ENCODE assay signal across 21 cellular contexts in the genomic region with DNA sequence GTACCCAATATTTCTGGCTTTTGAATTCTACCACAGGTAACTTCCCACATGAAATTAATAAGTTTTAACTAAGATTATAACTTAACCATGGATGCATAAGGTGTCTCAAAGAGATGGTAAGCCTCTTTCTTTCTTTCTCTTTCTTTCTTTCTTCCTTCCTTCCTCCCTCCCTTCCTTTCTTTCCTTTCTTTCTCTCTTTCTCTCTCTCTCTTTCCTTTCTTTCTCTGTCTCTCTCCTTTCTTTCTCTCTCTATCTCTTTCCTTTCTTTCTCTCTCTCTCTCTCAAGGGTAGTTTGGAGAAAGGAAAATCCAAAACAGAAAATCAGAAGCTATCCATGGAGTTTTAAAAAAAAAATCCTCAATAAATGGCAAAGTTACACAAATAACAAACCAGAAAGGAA. TPM values are rescaled to one million over a fixed set of nuclear protein-coding genes. Genes with fewer than 3 reads are reported as not detected.
DNase-seq lines count a peak whose midpoint lies in the region; ATAC-seq, FAIRE-seq and TF ChIP-seq lines count a peak whose summit lies in the region.
"Had no signal": no experiment of that assay in that cellular context is flagged by ENCODE, and none has a peak within 500 bp of the region (broad histone marks: within the 10 kb centered on the region; RNA-seq: fewer than 3 reads in every experiment).

No MANE protein-coding gene starts in this region.

- no peaks in the 10 kb centered on the region for H3K36me3 Mint-ChIP-seq in activated naive CD4-positive, alpha-beta T cell treated with anti-CD3 and anti-CD28 coated beads, Interleukin-2, amount 10 ng/mL, durations not matched to agents 7 days and 5 days
- no peaks in the 10 kb centered on the region for H3K36me3 Mint-ChIP-seq in activated naive CD4-positive, alpha-beta T cell treated with anti-CD3 and anti-CD28 coated beads for 36 hours (ENCODE audit: low read depth)
- H3K36me3 Mint-ChIP-seq in stimulated activated effector memory CD8-positive, alpha-beta T cell treated with anti-CD3 and anti-CD28 coated beads, Interleukin-12 subunit alpha, Interleukin-12 subunit beta, amount 100 ng/mL, for 72 hours, result no peaks in the 10 kb centered on the region
- H3K36me3 Mint-ChIP-seq in mesothelial cell of epicardium, result no peaks in the 10 kb centered on the region
- H3K36me3 Mint-ChIP-seq: CD8-positive, alpha-beta T cell had no signal

- H3K4me2 ChIP-seq in K562 (ENCODE audit: insufficient read depth, low read length), result no peak overlapping the region
- H3K4me2 ChIP-seq: A549; BLaER1 treated with 17β-estradiol and CSF1 and Interleukin-3, amounts not matched to agents 10 nM and 100 nM had no signal

- no peaks in the 10 kb centered on the region for H3K9me3 Mint-ChIP-seq in activated naive CD4-positive, alpha-beta T cell treated with anti-CD3 and anti-CD28 coated beads, Interleukin-2, amount 10 ng/mL, durations not matched to agents 7 days and 5 days
- no peaks in the 10 kb centered on the region for H3K9me3 Mint-ChIP-seq in activated naive CD4-positive, alpha-beta T cell treated with anti-CD3 and anti-CD28 coated beads for 36 hours
- no peaks in the 10 kb centered on the region for H3K9me3 Mint-ChIP-seq in stimulated activated effector memory CD8-positive, alpha-beta T cell treated with anti-CD3 and anti-CD28 coated beads, Interleukin-12 subunit alpha, Interleukin-12 subunit beta, amount 100 ng/mL, for 72 hours
- H3K9me3 Mint-ChIP-seq in mesothelial cell of epicardium, result no peaks in the 10 kb centered on the region
- H3K9me3 Mint-ChIP-seq: CD4-positive, alpha-beta T cell; CD8-positive, alpha-beta T cell had no signal

- H3K4me3 Mint-ChIP-seq in activated naive CD4-positive, alpha-beta T cell treated with anti-CD3 and anti-CD28 coated beads, Interleukin-2, amount 10 ng/mL, durations not matched to agents 7 days and 5 days, result no peak overlapping the region
- H3K4me3 Mint-ChIP-seq in activated naive CD4-positive, alpha-beta T cell treated with anti-CD3 and anti-CD28 coated beads for 36 hours, result no peak overlapping the region
- H3K4me3 Mint-ChIP-seq in stimulated activated effector memory CD8-positive, alpha-beta T cell treated with anti-CD3 and anti-CD28 coated beads, Interleukin-12 subunit alpha, Interleukin-12 subunit beta, amount 100 ng/mL, for 72 hours, result no peak overlapping the region
- H3K4me3 Mint-ChIP-seq in mesothelial cell of epicardium, result no peak overlapping the region
- H3K4me3 Mint-ChIP-seq: B cell; CD4-positive, alpha-beta T cell; CD8-positive, alpha-beta T cell had no signal

- H3K9me1 ChIP-seq in K562 (ENCODE audit: control insufficient read depth, insufficient read depth, low read length), result no peaks in the 10 kb centered on the region

- no peak for TF ChIP-seq CTCF in K562 (IDR thresholded peaks at IDR 0.05 in 2 of 3, conservative IDR thresholded peaks at IDR 0.05 in 1 of 3; ENCODE audit: insufficient read depth in 2 of 3, low read depth in 1 of 3, low read length in 3 of 3)
- TF ChIP-seq CTCF in mesothelial cell of epicardium (IDR thresholded peaks at IDR 0.05; ENCODE audit: unreplicated experiment), result no peak

- no peaks in the 10 kb centered on the region for H4K20me1 ChIP-seq in K562 (replicated peaks; ENCODE audit: control insufficient read depth, insufficient read depth, low read length)
- H4K20me1 ChIP-seq: BLaER1 treated with 17β-estradiol and CSF1 and Interleukin-3, amounts not matched to agents 10 nM and 100 nM had no signal

- H3K27me3 Mint-ChIP-seq in activated naive CD4-positive, alpha-beta T cell treated with anti-CD3 and anti-CD28 coated beads, Interleukin-2, amount 10 ng/mL, durations not matched to agents 7 days and 5 days, result peaks cover 9% of the 10 kb centered on the region
- no peaks in the 10 kb centered on the region for H3K27me3 Mint-ChIP-seq in activated naive CD4-positive, alpha-beta T cell treated with anti-CD3 and anti-CD28 coated beads for 36 hours (ENCODE audit: low read depth)
- peaks cover 13% of the 10 kb centered on the region for H3K27me3 Mint-ChIP-seq in mesothelial cell of epicardium (ENCODE audit: low read depth)
- H3K27me3 Mint-ChIP-seq: B cell had no signal

- ATAC-seq in K562, result no peak
- no peak for ATAC-seq in stimulated activated effector memory CD8-positive, alpha-beta T cell treated with anti-CD3 and anti-CD28 coated beads, Interleukin-12 subunit alpha, Interleukin-12 subunit beta, amount 100 ng/mL, for 72 hours
- ATAC-seq: A549; CD8-positive, alpha-beta T cell had no signal

- no peaks in the 10 kb centered on the region for H3K4me1 Mint-ChIP-seq in activated naive CD4-positive, alpha-beta T cell treated with anti-CD3 and anti-CD28 coated beads, Interleukin-2, amount 10 ng/mL, durations not matched to agents 7 days and 5 days
- H3K4me1 Mint-ChIP-seq in activated naive CD4-positive, alpha-beta T cell treated with anti-CD3 and anti-CD28 coated beads for 36 hours (ENCODE audit: low read depth), result peaks cover 4% of the 10 kb centered on the region
- H3K4me1 Mint-ChIP-seq in stimulated activated effector memory CD8-positive, alpha-beta T cell treated with anti-CD3 and anti-CD28 coated beads, Interleukin-12 subunit alpha, Interleukin-12 subunit beta, amount 100 ng/mL, for 72 hours, result no peaks in the 10 kb centered on the region
- no peaks in the 10 kb centered on the region for H3K4me1 Mint-ChIP-seq in mesothelial cell of epicardium

- no TSS peak for BruUV-seq in K562 (replicated peaks; lab: Mats Ljungman, UMichigan)

- no peak for TF ChIP-seq EP300 in K562 (IDR thresholded peaks at IDR 0.05; ENCODE audit: low read length)

- intact Hi-C loops in activated naive CD4-positive, alpha-beta T cell treated with anti-CD3 and anti-CD28 coated beads for 36 hours (cut with micrococcal nuclease), result no loop called here
- intact Hi-C loops in K562 (cut with micrococcal nuclease), result no loop called here

- no peak overlapping the region for H3K4me3 ChIP-seq in K562
- H3K4me3 ChIP-seq: A549; BLaER1 treated with 17β-estradiol and CSF1 and Interleukin-3, amounts not matched to agents 10 nM and 100 nM had no signal

- H3K27ac Mint-ChIP-seq in activated naive CD4-positive, alpha-beta T cell treated with anti-CD3 and anti-CD28 coated beads, Interleukin-2, amount 10 ng/mL, durations not matched to agents 7 days and 5 days, result peak overlapping the region; percentile 17
- no peak overlapping the region for H3K27ac Mint-ChIP-seq in activated naive CD4-positive, alpha-beta T cell treated with anti-CD3 and anti-CD28 coated beads for 36 hours
- H3K27ac Mint-ChIP-seq in stimulated activated effector memory CD8-positive, alpha-beta T cell treated with anti-CD3 and anti-CD28 coated beads, Interleukin-12 subunit alpha, Interleukin-12 subunit beta, amount 100 ng/mL, for 72 hours, result peak overlapping the region; percentile 41
- H3K27ac Mint-ChIP-seq in mesothelial cell of epicardium, result no peak overlapping the region
- H3K27ac Mint-ChIP-seq: B cell; CD4-positive, alpha-beta T cell; CD8-positive, alpha-beta T cell had no signal

- peak overlapping the region; percentile 64 for H2AFZ ChIP-seq in K562 (ENCODE audit: low read depth, low read length)

- in situ Hi-C loops in K562 (cut with MboI), result no loop called here

- no peaks in the 10 kb centered on the region for H3K79me2 ChIP-seq in K562 (ENCODE audit: control insufficient read depth, insufficient read depth, low read length)

- no peak overlapping the region for H3K9ac ChIP-seq in K562 (ENCODE audit: insufficient read depth in 1 of 2, low read depth in 2 of 2, low read length in 2 of 2)
- H3K9ac ChIP-seq: BLaER1 treated with 17β-estradiol and CSF1 and Interleukin-3, amounts not matched to agents 10 nM and 100 nM had no signal

- POLR2A ChIA-PET in K562 (lab: Yijun Ruan, JAX), result interaction anchor here (0.8 to 1.7 kb wide), 3 partner anchors 10 to 1727 kb away, joined by 3 to 5 read pairs (median 4); a partner anchor contains a TSS

- no peak for FAIRE-seq in K562 (lab: Jason Lieb, UNC)
- FAIRE-seq: A549, D721Med, G401.6, GM12891, GM19239 had no signal

- no peak for DNase-seq in activated naive CD4-positive, alpha-beta T cell treated with anti-CD3 and anti-CD28 coated beads, Interleukin-2, amount 10 ng/mL, durations not matched to agents 7 days and 5 days
- DNase-seq in activated naive CD4-positive, alpha-beta T cell treated with anti-CD3 and anti-CD28 coated beads for 36 hours, result no peak
- DNase-seq in K562 (ENCODE audit: extremely low read depth in 1 of 4, low spot score in 3 of 4), result no peak
- DNase-seq in stimulated activated effector memory CD8-positive, alpha-beta T cell treated with anti-CD3 and anti-CD28 coated beads, Interleukin-12 subunit alpha, Interleukin-12 subunit beta, amount 100 ng/mL, for 72 hours (ENCODE audit: low spot score in 2 of 2), result no peak
- DNase-seq in mesothelial cell of epicardium (ENCODE audit: low spot score in 2 of 2, unreplicated experiment in 2 of 2), result no peak
- DNase-seq in iPS-NIHi11 (ENCODE audit: low spot score), result no peak
- DNase-seq: AML-193; Caco-2; Calu3; CD4-positive, alpha-beta T cell; CD8-positive, alpha-beta T cell; DMS79 treated with DMSO at 0.1 percent for 48 hours had no signal

- CTCF ChIA-PET in activated naive CD4-positive, alpha-beta T cell treated with anti-CD3 and anti-CD28 coated beads, Interleukin-2, amount 10 ng/mL, durations not matched to agents 7 days and 5 days (lab: Charles Lee), result interaction anchor here (0.6 kb wide), 1 partner anchor 25 kb away, joined by 3 read pairs; no protein-coding TSS in a partner anchor
- CTCF ChIA-PET in activated naive CD4-positive, alpha-beta T cell treated with anti-CD3 and anti-CD28 coated beads for 36 hours (lab: Charles Lee), result interaction anchor here (0.6 to 1.6 kb wide), 2 partner anchors 128 to 136 kb away, joined by 4 read pairs; no protein-coding TSS in a partner anchor
- CTCF ChIA-PET in K562 (lab: Yijun Ruan, JAX; ENCODE audit: low intra/inter-chr PET ratio), result no interaction called here

- no peaks in the 10 kb centered on the region for H3K27me3 ChIP-seq in K562 (ENCODE audit: control insufficient read depth in 2 of 2, insufficient read depth in 2 of 2, low read length in 2 of 2)
- H3K27me3 ChIP-seq: BLaER1 treated with 17β-estradiol and CSF1 and Interleukin-3, amounts not matched to agents 10 nM and 100 nM had no signal

- H3K9me3 ChIP-seq in K562 (replicated peaks; ENCODE audit: control insufficient read depth, insufficient read depth, low read depth, low read length), result no peaks in the 10 kb centered on the region
- H3K9me3 ChIP-seq: A549; BLaER1 treated with 17β-estradiol and CSF1 and Interleukin-3, amounts not matched to agents 10 nM and 100 nM; Caco-2 had no signal

- H3K27ac ChIP-seq in K562 (ENCODE audit: extremely low read depth, low read depth, low read length), result no peak overlapping the region
- H3K27ac ChIP-seq: 22Rv1; A549; BLaER1 treated with 17β-estradiol and CSF1 and Interleukin-3, amounts not matched to agents 10 nM and 100 nM; C4-2B had no signal

- no peak for TF ChIP-seq POLR2A in K562 (conservative IDR thresholded peaks at IDR 0.05)

- peaks cover 8 to 22% of the 10 kb centered on the region in 2 experiments; a peak in 4 of 5 replicates for H3K4me1 ChIP-seq in K562 (replicated peaks in 1 of 2; ENCODE audit: control insufficient read depth in 2 of 2, insufficient read depth in 2 of 2, low read length in 2 of 2)
- H3K4me1 ChIP-seq: A549, Caco-2 had no signal

- H3K36me3 ChIP-seq in K562 (ENCODE audit: control insufficient read depth, insufficient read depth, low read length), result no peaks in the 10 kb centered on the region
- H3K36me3 ChIP-seq: BLaER1 treated with 17β-estradiol and CSF1 and Interleukin-3, amounts not matched to agents 10 nM and 100 nM had no signal

- no peak for TF ChIP-seq RAD21 in K562 (CRISPR knock-in tag; conservative IDR thresholded peaks at IDR 0.05 in 1 of 2, IDR thresholded peaks at IDR 0.05 in 1 of 2)

RNA-seq across cellular contexts. Expression of a gene that starts 10.4 kb away (rescaled TPM):
- 10 to 100 TPM; 30.8 to 33.6 TPM for total RNA-seq in activated naive CD4-positive, alpha-beta T cell treated with anti-CD3 and anti-CD28 coated beads for 36 hours
- total RNA-seq in K562 (2011; cell fraction: chromatin; rRNA removed; ENCODE audit: low replicate concordance), result 172 and 205 TPM in 2 replicates
- 108 and 109 TPM in 2 replicates for total RNA-seq in K562 (2011; cell fraction: nucleolus; rRNA removed)
- 116 and 119 TPM in 2 replicates for total RNA-seq in K562 (2011; cell fraction: nucleoplasm; rRNA removed)
- 32.4 and 35.3 TPM in 2 replicates for total RNA-seq in K562 (2014; rRNA removed)
- total RNA-seq in K562 (2014; rRNA removed; fragmentation: Illumina TruSeq; extraction: Trizol), result 28.5 and 30.4 TPM in 2 replicates
- total RNA-seq in K562 (2015; rRNA removed; fragmentation: Illumina TruSeq; extraction: Trizol), result 32.0 and 33.3 TPM in 2 replicates
- total RNA-seq in K562 (2021), result 40.6 and 44.9 TPM in 2 replicates
- polyA plus RNA-seq in K562 (2011; rRNA removed), result 47.8 and 50.6 TPM in 2 replicates
- 48.0 and 51.9 TPM in 2 replicates for polyA plus RNA-seq in K562 (2011; cell fraction: cytosol; rRNA removed)
- 85.4 and 122 TPM in 2 replicates for polyA plus RNA-seq in K562 (2011; cell fraction: nucleus; rRNA removed)
- 45.5 and 57.8 TPM in 2 replicates for polyA plus RNA-seq in K562 (2012)
- polyA plus RNA-seq in K562 (2014; fragmentation: Illumina TruSeq; extraction: Trizol), result 40.3 and 44.4 TPM in 2 replicates
- 1 to 10 TPM; 8.2 to 9.9 TPM for polyA plus RNA-seq in K562 (2014; fragmentation: Nextera tagmentation; extraction: Ambion mirVana)
- 37.6 and 37.8 TPM in 2 replicates for polyA plus RNA-seq in K562 (2014; rRNA removed)
- polyA minus RNA-seq in K562 (2011; rRNA and poly(A)+ RNA removed), result 51.9 and 65.7 TPM in 2 replicates
- 27.6 and 28.7 TPM in 2 replicates for polyA minus RNA-seq in K562 (2011; cell fraction: cytosol; rRNA and poly(A)+ RNA removed)
- polyA minus RNA-seq in K562 (2011; cell fraction: nucleus; rRNA and poly(A)+ RNA removed), result 28.7 and 48.8 TPM in 2 replicates
- total RNA-seq in mesothelial cell of epicardium, result 32.6 to 34.9 TPM (median 34.6 TPM) in 3 replicates

Comparison
In these comparisons a context has a peak if more than half of its experiments do, and no peak if none do; other contexts are left out.
1. H3K27ac Mint-ChIP-seq: peak in activated naive CD4-positive, alpha-beta T cell treated with anti-CD3 and anti-CD28 coated beads, Interleukin-2, amount 10 ng/mL, durations not matched to agents 7 days and 5 days (single experiment) and stimulated activated effector memory CD8-positive, alpha-beta T cell treated with anti-CD3 and anti-CD28 coated beads, Interleukin-12 subunit alpha, Interleukin-12 subunit beta, amount 100 ng/mL, for 72 hours (single experiment); none in activated naive CD4-positive, alpha-beta T cell treated with anti-CD3 and anti-CD28 coated beads for 36 hours (single experiment) and mesothelial cell of epicardium (single experiment).